18 cellular contexts compared by ENCODE assay signal in the genomic region with DNA sequence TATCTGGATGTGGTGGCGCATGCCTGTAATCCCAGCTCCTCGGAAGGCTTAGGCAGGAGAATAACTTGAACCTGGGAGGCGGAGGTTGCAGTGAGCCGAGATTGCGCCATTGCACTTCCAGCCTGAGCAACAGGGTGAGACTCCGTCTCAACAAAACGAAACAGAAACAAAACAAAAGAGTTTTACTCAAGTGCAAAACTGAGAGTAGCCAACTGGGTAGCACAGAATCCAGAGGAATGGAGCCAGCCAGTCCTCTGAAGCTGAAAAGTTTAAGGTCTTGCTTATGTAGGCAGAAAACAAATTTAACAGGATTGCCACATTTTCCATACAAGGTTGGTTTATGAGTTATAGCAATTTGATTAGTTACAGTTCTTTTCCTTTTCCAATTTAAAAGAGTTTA. TPM values are rescaled to one million over a fixed set of nuclear protein-coding genes. Genes with fewer than 3 reads are reported as not detected.
A peak's percentile ranks its signal among the peaks of the same experiment; 100 is the strongest.
DNase-seq lines count a peak whose midpoint lies in the region; TF ChIP-seq lines count a peak whose summit lies in the region.
"Had no signal": no experiment of that assay in that cellular context is flagged by ENCODE, and none has a peak within 500 bp of the region (broad histone marks: within the 10 kb centered on the region; RNA-seq: fewer than 3 reads in every experiment).

No MANE protein-coding gene starts in this region.

- H2AK5ac ChIP-seq in neuronal stem cell (ENCODE audit: low read depth, low read length) = no peak overlapping the region

- H3K36me3 ChIP-seq in H7 (replicated peaks; ENCODE audit: control insufficient read depth, insufficient read depth, low read length) (peaks cover 3% of the 10 kb centered on the region), neuronal stem cell (replicated peaks in 1 of 2; ENCODE audit: control insufficient read depth in 2 of 2, insufficient read depth in 2 of 2, low read length in 2 of 2) (peaks cover 5 to 77% of the 10 kb centered on the region in 2 donors)

- no peak overlapping the region for H2AFZ ChIP-seq in neuronal stem cell (ENCODE audit: low read length)

- no peak overlapping the region for H4K91ac ChIP-seq in neuronal stem cell (ENCODE audit: low read depth, low read length, poor library complexity)

- no peak overlapping the region for H3K14ac ChIP-seq in neuronal stem cell (ENCODE audit: low read length)

- no peak overlapping the region for H2BK15ac ChIP-seq in neuronal stem cell (ENCODE audit: low read length)

- peak overlapping the region; percentile 5 for H3K27ac ChIP-seq in caudate nucleus (ENCODE audit: low read depth, low read length)
- H3K27ac ChIP-seq in neuronal stem cell (replicated peaks; ENCODE audit: low read length) = no peak overlapping the region
- H3K27ac ChIP-seq: BLaER1 had no signal

- no peak overlapping the region for H2BK5ac ChIP-seq in neuronal stem cell (ENCODE audit: low read length)

- H2BK120ac ChIP-seq in neuronal stem cell (ENCODE audit: low read depth, low read length) = no peak overlapping the region

- H3K79me1 ChIP-seq in neuronal stem cell (ENCODE audit: low read depth, low read length) = peaks cover 5% of the 10 kb centered on the region

- no CpG with 5 or more reads among the region's 7 CpGs for WGBS in neuronal stem cell (ENCODE audit: extremely low coverage in 2 of 2, insufficient read length in 2 of 2, insufficient replicate concordance in 1 of 2), 2 donors

- no peak overlapping the region for H3K4me3 ChIP-seq in AG10803 (ENCODE audit: low read length)
- H3K4me3 ChIP-seq in H7 (ENCODE audit: insufficient read depth, low read depth, low read length) = no peak overlapping the region
- no peak overlapping the region for H3K4me3 ChIP-seq in neuronal stem cell (ENCODE audit: low read length in 2 of 2)
- H3K4me3 ChIP-seq: BLaER1 had no signal

- no peak overlapping the region for H4K8ac ChIP-seq in neuronal stem cell (ENCODE audit: low read depth, low read length)

- no peak for TF ChIP-seq CTCF in AG10803 (conservative IDR thresholded peaks at IDR 0.05; ENCODE audit: low read length)

- H3K4me1 ChIP-seq in neuronal stem cell (ENCODE audit: control insufficient read depth in 2 of 2, insufficient read depth in 1 of 2, low read depth in 1 of 2, low read length in 2 of 2) = peaks cover 0 to 2% of the 10 kb centered on the region in 2 donors
- H3K4me1 ChIP-seq: BLaER1 had no signal

- H3K27me3 ChIP-seq in H7 (ENCODE audit: control insufficient read depth, insufficient read depth, low read length) = no peaks in the 10 kb centered on the region
- no peaks in the 10 kb centered on the region for H3K27me3 ChIP-seq in neuronal stem cell (ENCODE audit: control insufficient read depth in 3 of 3, insufficient read depth in 3 of 3, low read depth in 1 of 3, low read length in 3 of 3)
- H3K27me3 ChIP-seq: BLaER1 had no signal

- no peak overlapping the region for H3K4me2 ChIP-seq in neuronal stem cell (ENCODE audit: insufficient read depth, low read length, poor library complexity, severe bottlenecking)
- H3K4me2 ChIP-seq: BLaER1 had no signal

- no peak overlapping the region for H3K18ac ChIP-seq in neuronal stem cell (ENCODE audit: low read length)

- no peak overlapping the region for H3K9ac ChIP-seq in neuronal stem cell (ENCODE audit: low read depth, low read length, poor library complexity)
- H3K9ac ChIP-seq: BLaER1 had no signal

- no peak overlapping the region for H2BK12ac ChIP-seq in neuronal stem cell (ENCODE audit: low read length)

- no peak overlapping the region for H3K4ac ChIP-seq in neuronal stem cell (ENCODE audit: low read length)

- DNase-seq in AG10803 (ENCODE audit: low read depth) = peak; percentile 27
- DNase-seq in caudate nucleus (lab: John Stamatoyannopoulos, UW) = no peak
- peak; percentile 55 for DNase-seq in fibroblast of peridontal ligament (ENCODE audit: extremely low read depth)
- DNase-seq in midbrain (lab: John Stamatoyannopoulos, UW) = peak; percentile 7
- DNase-seq in HT-29 (ENCODE audit: low spot score) = no peak
- DNase-seq in H7 = no peak
- DNase-seq in activated CD8-positive, alpha-beta memory T cell treated with anti-CD3 and anti-CD28 coated beads, Interleukin-2, amount 50 U/mL, for 48 hours = no peak
- no peak for DNase-seq in neuronal stem cell (ENCODE audit: low spot score)
- DNase-seq: CD8-positive, alpha-beta memory T cell; DND-41; NCI-H1436 treated with DMSO at 0.1 percent for 48 hours; NCI-H2029 treated with DMSO at 0.1 percent for 48 hours; NCI-H2171; NCI-H526; PC-3; RPMI8226; SHP77 treated with DMSO at 0.1 percent for 48 hours had no signal

- no peak overlapping the region for H3K23ac ChIP-seq in neuronal stem cell (ENCODE audit: low read depth, low read length, poor library complexity)

- H3K9me3 ChIP-seq in neuronal stem cell (replicated peaks in 1 of 2; ENCODE audit: control insufficient read depth in 2 of 2, insufficient read depth in 1 of 2, low read depth in 1 of 2, low read length in 2 of 2) = peaks cover 11 to 64% of the 10 kb centered on the region in 2 donors

RNA-seq across cellular contexts. Expression of gene SPIN1, which starts 32.0 kb away (rescaled TPM):
- total RNA-seq in HT-29 (2014; rRNA removed; shearing (Covaris generic)) = 20.8 and 30.8 TPM in 2 replicates
- 73.2 and 82.1 TPM in 2 replicates for total RNA-seq in H7 (2014; rRNA removed; shearing (Covaris generic))
- polyA plus RNA-seq in neuronal stem cell (2013, experiment 1 of 2) = 40.6 TPM
- 41.4 TPM for polyA plus RNA-seq in neuronal stem cell (2013, experiment 2 of 2)

Comparison
In these comparisons a context has a peak if more than half of its experiments do, and no peak if none do; other contexts are left out.
1. DNase-seq: peak in AG10803 (single experiment), fibroblast of peridontal ligament (single experiment) and midbrain (single experiment); none in caudate nucleus (0 of 61), HT-29 (single experiment), H7 (single experiment), activated CD8-positive, alpha-beta memory T cell treated with anti-CD3 and anti-CD28 coated beads, Interleukin-2, amount 50 U/mL, for 48 hours (single experiment) and neuronal stem cell (single experiment).